21 cellular contexts compared by ENCODE assay signal in the genomic region with DNA sequence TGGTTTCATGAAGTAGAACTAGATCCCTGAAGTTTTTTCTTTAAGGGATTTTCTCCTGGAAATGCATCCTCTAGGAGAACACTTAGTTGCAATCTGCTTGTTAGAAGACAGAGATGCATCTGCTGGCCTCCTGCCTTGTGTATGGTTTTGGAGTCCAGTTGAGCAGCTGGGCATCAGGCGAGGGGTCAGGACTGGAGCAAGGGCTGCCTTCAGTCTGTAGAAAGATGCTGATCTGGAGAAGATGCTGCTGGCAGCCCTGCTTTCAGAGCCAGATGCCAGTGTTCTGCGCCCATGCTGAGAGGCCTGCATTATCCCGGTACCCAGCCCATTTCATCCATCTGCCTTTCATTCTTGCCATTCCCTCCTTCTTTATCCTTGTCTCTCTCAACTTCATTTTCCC.
DNase-seq lines count a peak whose midpoint lies in the region; ATAC-seq, FAIRE-seq and TF ChIP-seq lines count a peak whose summit lies in the region.
"Had no signal": no experiment of that assay in that cellular context is flagged by ENCODE, and none has a peak within 500 bp of the region (broad histone marks: within the 10 kb centered on the region; RNA-seq: fewer than 3 reads in every experiment).

No MANE protein-coding gene starts in this region.

- H3K27ac Mint-ChIP-seq in brain = peak overlapping the region; percentile 49 to 89 (median 66)
- H3K27ac Mint-ChIP-seq in activated CD4-positive, alpha-beta T cell treated with anti-CD3 and anti-CD28 coated beads, Interleukin-2, amount 10 ng/mL, durations not matched to agents 7 days and 5 days = no peak overlapping the region
- H3K27ac Mint-ChIP-seq: CD8-positive, alpha-beta T cell; natural killer cell treated with Interleukin-12 subunit alpha and Interleukin-12 subunit beta and Interleukin-15 and Interleukin-18, amount 100 ng/mL, for 72 hours; stimulated activated naive B cell treated with anti-CD40 and anti-IgM and Interleukin-4, amounts not matched to agents 10 μg/mL and 1 μg/mL and 100 μg/mL, for 72 hours had no signal

- no peak for FAIRE-seq in A549 (lab: Jason Lieb, UNC)
- FAIRE-seq: TTC549 had no signal

- no peaks in the 10 kb centered on the region for H3K9me2 ChIP-seq in HCT116 (ENCODE audit: insufficient read depth)

- peak overlapping the region; percentile 55; the same call in 1 of the 2 replicates for H3K9ac ChIP-seq in HCT116 (ENCODE audit: low read length)

- TF ChIP-seq CTCF in A549 (IDR thresholded peaks at IDR 0.05) = no peak
- no peak for TF ChIP-seq CTCF in HCT116 (IDR thresholded peaks at IDR 0.05 in 2 of 3, conservative IDR thresholded peaks at IDR 0.05 in 1 of 3; ENCODE audit: borderline replicate concordance in 1 of 3, insufficient read depth in 1 of 3, low read depth in 2 of 3, low read length in 2 of 3)
- TF ChIP-seq CTCF in brain (conservative IDR thresholded peaks at IDR 0.05) = no peak

- peaks cover 4% of the 10 kb centered on the region for H3K27me3 Mint-ChIP-seq in brain
- H3K27me3 Mint-ChIP-seq in activated CD4-positive, alpha-beta T cell treated with anti-CD3 and anti-CD28 coated beads, Interleukin-2, amount 10 ng/mL, durations not matched to agents 7 days and 5 days = no peaks in the 10 kb centered on the region
- H3K27me3 Mint-ChIP-seq: natural killer cell treated with Interleukin-12 subunit alpha and Interleukin-12 subunit beta and Interleukin-15 and Interleukin-18, amount 100 ng/mL, for 72 hours; stimulated activated naive B cell treated with anti-CD40 and anti-IgM and Interleukin-4, amounts not matched to agents 10 μg/mL and 1 μg/mL and 100 μg/mL, for 72 hours had no signal

- H4K20me1 ChIP-seq in HCT116 (ENCODE audit: insufficient read depth) = no peaks in the 10 kb centered on the region

- no peaks in the 10 kb centered on the region for H3K27me3 ChIP-seq in HCT116 (ENCODE audit: insufficient read depth, low read length)
- H3K27me3 ChIP-seq: colonic mucosa, transverse colon had no signal

- H3K9me3 ChIP-seq in A549 (no peaks in the 10 kb centered on the region), HCT116 (ENCODE audit: control insufficient read depth in 1 of 2, insufficient read depth in 1 of 2, low read depth in 1 of 2, low read length in 2 of 2) (no peaks in the 10 kb centered on the region)
- H3K9me3 ChIP-seq: colonic mucosa, transverse colon had no signal

- H3K36me3 Mint-ChIP-seq in brain = peaks cover 12% of the 10 kb centered on the region
- H3K36me3 Mint-ChIP-seq in activated CD4-positive, alpha-beta T cell treated with anti-CD3 and anti-CD28 coated beads, Interleukin-2, amount 10 ng/mL, durations not matched to agents 7 days and 5 days (ENCODE audit: low read depth) = no peaks in the 10 kb centered on the region
- H3K36me3 Mint-ChIP-seq: natural killer cell treated with Interleukin-12 subunit alpha and Interleukin-12 subunit beta and Interleukin-15 and Interleukin-18, amount 100 ng/mL, for 72 hours had no signal

- H3K4me2 ChIP-seq in A549 (peak overlapping the region; percentile 74), HCT116 (ENCODE audit: low read length) (peak overlapping the region; percentile 76)

- ATAC-seq in A549 = no peak
- ATAC-seq in HCT116 = no peak
- no peak for ATAC-seq in GM18868 (IDR thresholded peaks at IDR 0.05; ENCODE audit: unreplicated experiment)
- no peak for ATAC-seq in HG03280 (IDR thresholded peaks at IDR 0.05; ENCODE audit: unreplicated experiment)
- ATAC-seq: CD8-positive, alpha-beta T cell; natural killer cell treated with Interleukin-12 subunit alpha and Interleukin-12 subunit beta and Interleukin-15 and Interleukin-18, amount 100 ng/mL, for 72 hours; stimulated activated naive B cell treated with anti-CD40 and anti-IgM and Interleukin-4, amounts not matched to agents 10 μg/mL and 1 μg/mL and 100 μg/mL, for 72 hours had no signal

- WGBS in A549 (ENCODE audit: missing lambda C conversion rate) = 92% methylated on average over 3 of the region's 3 CpGs

- peak overlapping the region; percentile 2 to 52 (median 10) for H3K4me3 Mint-ChIP-seq in brain
- no peak overlapping the region for H3K4me3 Mint-ChIP-seq in activated CD4-positive, alpha-beta T cell treated with anti-CD3 and anti-CD28 coated beads, Interleukin-2, amount 10 ng/mL, durations not matched to agents 7 days and 5 days
- H3K4me3 Mint-ChIP-seq: CD8-positive, alpha-beta T cell; IgD-negative memory B cell; natural killer cell treated with Interleukin-12 subunit alpha and Interleukin-12 subunit beta and Interleukin-15 and Interleukin-18, amount 100 ng/mL, for 72 hours; stimulated activated naive B cell treated with anti-CD40 and anti-IgM and Interleukin-4, amounts not matched to agents 10 μg/mL and 1 μg/mL and 100 μg/mL, for 72 hours had no signal

- H2AFZ ChIP-seq in HCT116 (ENCODE audit: low read depth, low read length, poor library complexity, severe bottlenecking) = no peak overlapping the region

- H3K4me3 ChIP-seq in A549 = no peak overlapping the region
- H3K4me3 ChIP-seq in HCT116 (replicated peaks in 1 of 2; ENCODE audit: low read depth in 1 of 2, low read length in 2 of 2) = no peak overlapping the region
- H3K4me3 ChIP-seq: colonic mucosa, transverse colon had no signal

- no peaks in the 10 kb centered on the region for H3K79me2 ChIP-seq in HCT116 (ENCODE audit: insufficient read depth, low read length)

- H3K4me1 Mint-ChIP-seq in brain = peaks cover 46% of the 10 kb centered on the region
- peaks cover 8% of the 10 kb centered on the region for H3K4me1 Mint-ChIP-seq in activated CD4-positive, alpha-beta T cell treated with anti-CD3 and anti-CD28 coated beads, Interleukin-2, amount 10 ng/mL, durations not matched to agents 7 days and 5 days

- no TSS peak for BruUV-seq in HCT116 (replicated peaks; lab: Mats Ljungman, UMichigan)

- no peak for TF ChIP-seq EP300 in A549 (IDR thresholded peaks at IDR 0.05)

- TF ChIP-seq RAD21 in A549 (conservative IDR thresholded peaks at IDR 0.05 in 1 of 2, IDR thresholded peaks at IDR 0.05 in 1 of 2) (no peak), HCT116 (IDR thresholded peaks at IDR 0.05; ENCODE audit: low read depth) (no peak)

- TF ChIP-seq POLR2A in A549 (IDR thresholded peaks at IDR 0.05; ENCODE audit: low read length) (no peak), HCT116 (IDR thresholded peaks at IDR 0.05; ENCODE audit: borderline replicate concordance, extremely low read depth, insufficient read depth, insufficient read length) (no peak)

- DNase-seq in A549 (ENCODE audit: low read depth in 1 of 2, low spot score in 1 of 2) = no peak
- DNase-seq in HCT116 (ENCODE audit: low read depth, low spot score) = no peak
- peak; percentile 45 for DNase-seq in myocyte (ENCODE audit: low read depth)
- no peak for DNase-seq in activated CD4-positive, alpha-beta T cell treated with anti-CD3 and anti-CD28 coated beads, Interleukin-2, amount 10 ng/mL, durations not matched to agents 7 days and 5 days
- DNase-seq in cortex of kidney (lab: John Stamatoyannopoulos, UW) = no peak
- DNase-seq: activated CD4-positive, alpha-beta T cell treated with anti-CD3 and anti-CD28 coated beads, Interleukin-2, amount 50 U/mL, for 1 hour; activated naive CD4-positive, alpha-beta T cell; activated T-cell treated with anti-CD3 and anti-CD28 coated beads for 4 hours; CD8-positive, alpha-beta T cell; colonic mucosa; NCI-H2029 treated with DMSO at 0.1 percent for 48 hours; NCI-H524 treated with DMSO at 0.1 percent for 48 hours; stimulated activated CD4-positive, alpha-beta T cell treated with anti-CD3 and anti-CD28 coated beads, Interleukin-15, amount 100 ng/mL, for 24 hours; stimulated activated naive B cell treated with anti-CD40 and anti-IgM and Interleukin-4, amounts not matched to agents 10 μg/mL and 1 μg/mL and 100 μg/mL, for 72 hours; transverse colon had no signal

- H3K9me3 Mint-ChIP-seq in brain = peaks cover 0 to 8% (median 0%) of the 10 kb centered on the region in 5 experiments
- no peaks in the 10 kb centered on the region for H3K9me3 Mint-ChIP-seq in activated CD4-positive, alpha-beta T cell treated with anti-CD3 and anti-CD28 coated beads, Interleukin-2, amount 10 ng/mL, durations not matched to agents 7 days and 5 days
- H3K9me3 Mint-ChIP-seq: CD8-positive, alpha-beta T cell; IgD-negative memory B cell; natural killer cell treated with Interleukin-12 subunit alpha and Interleukin-12 subunit beta and Interleukin-15 and Interleukin-18, amount 100 ng/mL, for 72 hours; stimulated activated naive B cell treated with anti-CD40 and anti-IgM and Interleukin-4, amounts not matched to agents 10 μg/mL and 1 μg/mL and 100 μg/mL, for 72 hours had no signal

- H3K4me1 ChIP-seq in A549 (peaks cover 34% of the 10 kb centered on the region), HCT116 (ENCODE audit: control insufficient read depth in 1 of 2, insufficient read depth in 2 of 2, low read length in 2 of 2) (peaks cover 22 to 42% of the 10 kb centered on the region in 2 experiments)
- H3K4me1 ChIP-seq: colonic mucosa had no signal

- H3K36me3 ChIP-seq in HCT116 (ENCODE audit: control insufficient read depth in 1 of 2, insufficient read depth in 2 of 2, low read length in 2 of 2) = no peaks in the 10 kb centered on the region
- H3K36me3 ChIP-seq: colonic mucosa, transverse colon had no signal

- RAD21 ChIA-PET in HCT116 (lab: Charles Lee; ENCODE audit: low non-redundant PET in 1 of 2, low total read pairs in 2 of 2, uncharacterized antibody in 2 of 2, unreplicated experiment in 2 of 2) = no interaction called here

- intact Hi-C loops in HCT116 (cut with micrococcal nuclease) = no loop called here

- peak overlapping the region; percentile 84 to 86 for H3K27ac ChIP-seq in A549
- H3K27ac ChIP-seq in HCT116 (ENCODE audit: low read depth, low read length) = no peak overlapping the region; the same call in 1 of the 2 replicates
- H3K27ac ChIP-seq: transverse colon had no signal

- POLR2A ChIA-PET in A549 (lab: Yijun Ruan, JAX) = no interaction called here
- POLR2A ChIA-PET in HCT116 (lab: Charles Lee) = no interaction called here
- POLR2A ChIA-PET in activated CD4-positive, alpha-beta T cell treated with anti-CD3 and anti-CD28 coated beads, Interleukin-2, amount 10 ng/mL, durations not matched to agents 7 days and 5 days (lab: Charles Lee) = no interaction called here

- CTCF ChIA-PET in A549 (lab: Yijun Ruan, JAX) = no interaction called here
- CTCF ChIA-PET in HCT116 (lab: Charles Lee) = no interaction called here
- CTCF ChIA-PET in activated CD4-positive, alpha-beta T cell treated with anti-CD3 and anti-CD28 coated beads, Interleukin-2, amount 10 ng/mL, durations not matched to agents 7 days and 5 days (lab: Charles Lee) = no interaction called here

TF ChIP-seq in A549, 52 proteins besides CTCF, POLR2A, EP300 and RAD21 (continues in another document):
- TF ChIP-seq RARB (CRISPR knock-in tag; IDR thresholded peaks at IDR 0.05) (no peak), TFCP2L1 (CRISPR knock-in tag; IDR thresholded peaks at IDR 0.05) (no peak), CHD2 (IDR thresholded peaks at IDR 0.05; ENCODE audit: low read length, partially characterized antibody) (no peak), EHMT2 (IDR thresholded peaks at IDR 0.05; ENCODE audit: low read depth) (no peak)

TF ChIP-seq in HCT116, 20 proteins besides CTCF, POLR2A, EP300 and RAD21:
- no peak for TF ChIP-seq EZH2phosphoT487 (IDR thresholded peaks at IDR 0.05; ENCODE audit: borderline replicate concordance)
